In genomic region chr19:18049390-18049789, GRCh38 we compare ENCODE assay signal across 10 cellular contexts. TPM values are rescaled to one million over a fixed set of nuclear protein-coding genes. Genes with fewer than 3 reads are reported as not detected.
DNase-seq lines count a peak whose midpoint lies in the region; ATAC-seq and TF ChIP-seq lines count a peak whose summit lies in the region.
"Had no signal": no experiment of that assay in that cellular context is flagged by ENCODE, and none has a peak within 500 bp of the region (broad histone marks: within the 10 kb centered on the region; RNA-seq: fewer than 3 reads in every experiment).

No MANE protein-coding gene starts in this region.

- DNase-seq in HFFc6 (peak; percentile 21), coronary artery (ENCODE audit: low spot score) (peak; percentile 96), left lung (peak; percentile 85 to 90), stomach (peak; percentile 92), cerebellar cortex (ENCODE audit: low spot score) (no peak), kidney glomerular epithelial cell (lab: John Stamatoyannopoulos, UW) (no peak)
- DNase-seq: DMS153, NCI-H1694 treated with DMSO at 0.1 percent for 48 hours had no signal

- peak; percentile 77 for ATAC-seq in left lung
- no peak for ATAC-seq in GM21390 (IDR thresholded peaks at IDR 0.05; ENCODE audit: unreplicated experiment)
- no peak for ATAC-seq in GM21717 (IDR thresholded peaks at IDR 0.05; ENCODE audit: unreplicated experiment)

- no peak for TF ChIP-seq POLR2A in stomach (IDR thresholded peaks at IDR 0.05)

- H3K27ac ChIP-seq in coronary artery (peak overlapping the region; percentile 86 to 91), left lung (peak overlapping the region; percentile 60 to 81), stomach (peak overlapping the region; percentile 61 to 86 (median 80))

- H3K36me3 ChIP-seq in left lung (no peaks in the 10 kb centered on the region), stomach (no peaks in the 10 kb centered on the region)

- H3K4me1 ChIP-seq in left lung (peaks cover 7 to 49% of the 10 kb centered on the region in 2 donors), stomach (peaks cover 39 to 61% (median 52%) of the 10 kb centered on the region in 4 donors)

- H3K36me3 Mint-ChIP-seq in HFFc6 (ENCODE audit: low read depth) = no peaks in the 10 kb centered on the region

- TF ChIP-seq CTCF in HFFc6 (IDR thresholded peaks at IDR 0.05) (no peak), coronary artery (IDR thresholded peaks at IDR 0.05) (no peak), left lung (IDR thresholded peaks at IDR 0.05) (no peak), stomach (IDR thresholded peaks at IDR 0.05) (no peak)

- WGBS in stomach, 5 donors = 20 to 33% (median 26%) methylated on average over 9 to 10 of the region's 10 CpGs

- intact Hi-C loops in left lung (cut with DNase I) (no loop called here), stomach (cut with DNase I; ENCODE audit: low total_unique reads) (no loop called here)

- peaks cover 0 to 21% of the 10 kb centered on the region in 2 donors for H3K27me3 ChIP-seq in left lung
- peaks cover 0 to 5% (median 0%) of the 10 kb centered on the region in 3 donors for H3K27me3 ChIP-seq in stomach

- H3K9me3 ChIP-seq in left lung = no peaks in the 10 kb centered on the region
- no peaks in the 10 kb centered on the region for H3K9me3 ChIP-seq in stomach

- H3K4me3 ChIP-seq in coronary artery (no peak overlapping the region), left lung (no peak overlapping the region), stomach (no peak overlapping the region)

- H3K27ac Mint-ChIP-seq in HFFc6 = no peak overlapping the region

- H3K4me3 Mint-ChIP-seq in HFFc6 = no peak overlapping the region

- peaks cover 45% of the 10 kb centered on the region for H3K4me1 Mint-ChIP-seq in HFFc6 (ENCODE audit: low read depth)

- H3K27me3 Mint-ChIP-seq in HFFc6 (ENCODE audit: insufficient read depth) = no peaks in the 10 kb centered on the region

- H3K9me3 Mint-ChIP-seq in HFFc6 = no peaks in the 10 kb centered on the region

- peak; percentile 74 for TF ChIP-seq EP300 in stomach (IDR thresholded peaks at IDR 0.05)

RNA-seq across cellular contexts. Expression of gene IL12RB1, which starts 37.3 kb away (rescaled TPM):
- total RNA-seq in HFFc6 (2021; fragmentation: NEBNext Ultra II Directional; extraction: Animal tissue kit (Norgen Biotek cat#: 25700)) = under 1 TPM in 1 of 6 experiments, not detected in 5; 0.10 TPM
- total RNA-seq in left lung = 1 to 10 TPM; 3.1 to 5.4 TPM
- total RNA-seq in stomach = 1 to 10 TPM in 1 of 5 donors, under 1 TPM in 1, not detected in 3; 0.18 to 9.3 TPM
- polyA plus RNA-seq in stomach = under 1 TPM in 2 of 3 donors, not detected in 1; 0.68 to 0.87 TPM

RNA-seq across cellular contexts. Expression of gene ARRDC2, which starts 41.4 kb away (rescaled TPM):
- 1 to 10 TPM; 5.3 to 8.1 (median 7.0) TPM for total RNA-seq in HFFc6 (2021; fragmentation: NEBNext Ultra II Directional; extraction: Animal tissue kit (Norgen Biotek cat#: 25700))
- total RNA-seq in left lung (10 to 100 TPM; 23.3 to 37.8 TPM), stomach (100 to 1,000 TPM in 1 of 5 donors, 10 to 100 TPM in 4; 19.8 to 130 (median 60.8) TPM)
- 10 to 100 TPM; 31.4 to 34.1 (median 32.7) TPM for polyA plus RNA-seq in stomach

RNA-seq across cellular contexts. Expression of gene MAST3, which starts 48.2 kb away (rescaled TPM):
- total RNA-seq in HFFc6 (2021; fragmentation: NEBNext Ultra II Directional; extraction: Animal tissue kit (Norgen Biotek cat#: 25700)) = 10 to 100 TPM; 12.2 to 17.4 (median 13.2) TPM
- total RNA-seq in left lung = 10 to 100 TPM; 17.0 to 30.3 TPM
- total RNA-seq in stomach = 10 to 100 TPM in 3 of 5 donors, 1 to 10 TPM in 2; 1.7 to 29.0 (median 10.7) TPM
- polyA plus RNA-seq in stomach = 1 to 10 TPM; 1.8 to 4.0 (median 1.9) TPM

Comparison
In these comparisons a context has a peak if more than half of its experiments do, and no peak if none do; other contexts are left out.
1. DNase-seq: peak in HFFc6 (single experiment), coronary artery (single experiment), left lung (2 of 2) and stomach (single experiment); none in cerebellar cortex (single experiment) and kidney glomerular epithelial cell (single experiment).
2. Peak in every context shown above with its lines, with median percentiles within 50 percentile points of each other: H3K27ac ChIP-seq.